ENCODE assay signal across 10 cellular contexts in the genomic region with DNA sequence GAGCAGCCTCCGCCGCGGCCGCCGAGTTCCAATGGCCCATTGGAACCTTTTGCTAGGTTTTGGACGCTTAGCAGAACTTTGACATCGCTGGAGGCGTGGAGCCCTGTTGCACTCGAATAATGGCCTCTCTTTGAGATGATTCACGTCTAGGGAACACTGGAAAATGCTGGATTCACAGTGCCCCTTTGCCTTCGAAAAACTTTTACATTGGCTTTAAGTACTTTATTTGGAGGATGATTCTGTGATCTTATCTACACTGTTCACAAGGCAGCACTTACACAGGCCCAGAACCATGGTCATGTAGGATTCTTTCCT. TPM values are rescaled to one million over a fixed set of nuclear protein-coding genes. Genes with fewer than 3 reads are reported as not detected.
DNase-seq lines count a peak whose midpoint lies in the region; ATAC-seq, FAIRE-seq and TF ChIP-seq lines count a peak whose summit lies in the region.
"Had no signal": no experiment of that assay in that cellular context is flagged by ENCODE, and none has a peak within 500 bp of the region (broad histone marks: within the 10 kb centered on the region; RNA-seq: fewer than 3 reads in every experiment).

No MANE protein-coding gene starts in this region.

- H3K9me1 ChIP-seq in K562 (ENCODE audit: control insufficient read depth, insufficient read depth, low read length): no peaks in the 10 kb centered on the region

- TF ChIP-seq EP300 in K562 (IDR thresholded peaks at IDR 0.05; ENCODE audit: low read length): no peak

- 3% methylated on average over 10 of the region's 11 CpGs for WGBS in K562 (ENCODE audit: insufficient coverage, low coverage, missing lambda C conversion rate)
- WGBS in thymus: 4% methylated on average over 11 of the region's 11 CpGs

- H2AFZ ChIP-seq in K562 (ENCODE audit: low read depth, low read length): peak overlapping the region; percentile 81

- no peak for ATAC-seq in activated CD4-positive, alpha-beta T cell treated with anti-CD3 and anti-CD28 coated beads for 36 hours
- ATAC-seq in K562 (no peak), left lung (no peak)

- peaks cover 7 to 21% of the 10 kb centered on the region in 2 experiments; a peak in 4 of 5 replicates for H3K27me3 ChIP-seq in K562 (ENCODE audit: control insufficient read depth in 2 of 2, insufficient read depth in 2 of 2, low read length in 2 of 2)
- H3K27me3 ChIP-seq in left lung: peaks cover 0 to 62% of the 10 kb centered on the region in 2 donors
- H3K27me3 ChIP-seq in thymus (ENCODE audit: control insufficient read depth, insufficient read depth): peaks cover 38% of the 10 kb centered on the region

- H3K27ac ChIP-seq in K562 (ENCODE audit: extremely low read depth, low read depth, low read length) (no peak overlapping the region), left lung (peak overlapping the region; percentile 84 to 93), thymus (ENCODE audit: low read depth) (peak overlapping the region; percentile 65)

- H3K36me3 ChIP-seq in K562 (ENCODE audit: control insufficient read depth, insufficient read depth, low read length): no peaks in the 10 kb centered on the region
- H3K36me3 ChIP-seq in left lung: no peaks in the 10 kb centered on the region
- H3K36me3 ChIP-seq in thymus (ENCODE audit: control insufficient read depth, insufficient read depth): no peaks in the 10 kb centered on the region

- POLR2A ChIA-PET in activated CD4-positive, alpha-beta T cell treated with anti-CD3 and anti-CD28 coated beads for 36 hours (lab: Charles Lee): no interaction called here
- POLR2A ChIA-PET in K562 (lab: Yijun Ruan, JAX): no interaction called here

- CTCF ChIA-PET in activated CD4-positive, alpha-beta T cell treated with anti-CD3 and anti-CD28 coated beads for 36 hours (lab: Charles Lee): no interaction called here
- CTCF ChIA-PET in K562 (lab: Yijun Ruan, JAX; ENCODE audit: low intra/inter-chr PET ratio): no interaction called here

- H3K4me2 ChIP-seq in K562 (ENCODE audit: insufficient read depth, low read length): peak overlapping the region; percentile 69

- H3K27me3 Mint-ChIP-seq in activated CD4-positive, alpha-beta T cell treated with anti-CD3 and anti-CD28 coated beads for 36 hours: peaks cover 50% of the 10 kb centered on the region

- H3K27ac Mint-ChIP-seq in activated CD4-positive, alpha-beta T cell treated with anti-CD3 and anti-CD28 coated beads for 36 hours: no peak overlapping the region

- TF ChIP-seq CTCF in K562 (IDR thresholded peaks at IDR 0.05 in 2 of 3, conservative IDR thresholded peaks at IDR 0.05 in 1 of 3; ENCODE audit: insufficient read depth in 2 of 3, low read depth in 1 of 3, low read length in 3 of 3) (no peak), left lung (IDR thresholded peaks at IDR 0.05) (no peak)

- no peaks in the 10 kb centered on the region for H3K9me3 ChIP-seq in K562 (replicated peaks; ENCODE audit: control insufficient read depth, insufficient read depth, low read depth, low read length)
- H3K9me3 ChIP-seq in left lung: no peaks in the 10 kb centered on the region
- no peaks in the 10 kb centered on the region for H3K9me3 ChIP-seq in thymus (ENCODE audit: control insufficient read depth)

- H3K36me3 Mint-ChIP-seq in activated CD4-positive, alpha-beta T cell treated with anti-CD3 and anti-CD28 coated beads for 36 hours (ENCODE audit: low read depth): no peaks in the 10 kb centered on the region

- peak overlapping the region in 1 of 2 experiments; percentile 79; a peak in 2 of 4 replicates for H3K9ac ChIP-seq in K562 (ENCODE audit: insufficient read depth in 1 of 2, low read depth in 2 of 2, low read length in 2 of 2)

- H3K4me3 ChIP-seq in K562 (peak overlapping the region; percentile 55), left lung (peak overlapping the region; percentile 53 to 60), thymus (ENCODE audit: low read length) (peak overlapping the region; percentile 44)

- FAIRE-seq in K562 (lab: Jason Lieb, UNC): peak; percentile 40

- H3K79me2 ChIP-seq in K562 (ENCODE audit: control insufficient read depth, insufficient read depth, low read length): no peaks in the 10 kb centered on the region

- peaks cover 2 to 18% of the 10 kb centered on the region in 2 experiments; a peak in 2 of 5 replicates for H3K4me1 ChIP-seq in K562 (replicated peaks in 1 of 2; ENCODE audit: control insufficient read depth in 2 of 2, insufficient read depth in 2 of 2, low read length in 2 of 2)
- H3K4me1 ChIP-seq in left lung: peaks cover 0 to 12% of the 10 kb centered on the region in 2 donors
- H3K4me1 ChIP-seq in thymus (ENCODE audit: control insufficient read depth, insufficient read depth, low read length): no peaks in the 10 kb centered on the region

- BruUV-seq in K562 (replicated peaks; lab: Mats Ljungman, UMichigan): no TSS peak

- H4K20me1 ChIP-seq in K562 (replicated peaks; ENCODE audit: control insufficient read depth, insufficient read depth, low read length): no peaks in the 10 kb centered on the region

- TF ChIP-seq POLR2A in K562 (conservative IDR thresholded peaks at IDR 0.05): no peak

- no peak for DNase-seq in activated CD4-positive, alpha-beta T cell treated with anti-CD3 and anti-CD28 coated beads for 36 hours
- no peak for DNase-seq in activated CD4-positive, alpha-beta T cell treated with anti-CD3 and anti-CD28 coated beads, Interleukin-2, amount 50 U/mL, for 48 hours
- DNase-seq in K562 (ENCODE audit: extremely low read depth in 1 of 4, low spot score in 3 of 4) (no peak), left lung (no peak), AG08395 (ENCODE audit: low spot score) (no peak), NCI-H2171 (lab: John Stamatoyannopoulos, UW) (no peak), activated T-cell treated with anti-CD3 and anti-CD28 coated beads for 4 hours (no peak)
- DNase-seq: activated CD8-positive, alpha-beta memory T cell treated with anti-CD3 and anti-CD28 coated beads, Interleukin-2, amount 50 U/mL, for 4 hours; stimulated activated CD4-positive, alpha-beta T cell treated with anti-CD3 and anti-CD28 coated beads, Interleukin-4, amount 100 ng/mL, for 24 hours had no signal

- H3K9me3 Mint-ChIP-seq in activated CD4-positive, alpha-beta T cell treated with anti-CD3 and anti-CD28 coated beads for 36 hours (ENCODE audit: low read depth): no peaks in the 10 kb centered on the region

- in situ Hi-C loops in K562 (cut with MboI): no loop called here

- TF ChIP-seq RAD21 in K562 (CRISPR knock-in tag; conservative IDR thresholded peaks at IDR 0.05 in 1 of 2, IDR thresholded peaks at IDR 0.05 in 1 of 2): no peak

- H3K4me3 Mint-ChIP-seq in activated CD4-positive, alpha-beta T cell treated with anti-CD3 and anti-CD28 coated beads for 36 hours: peak overlapping the region; percentile 39

- intact Hi-C loops in activated CD4-positive, alpha-beta T cell treated with anti-CD3 and anti-CD28 coated beads for 36 hours (cut with DNase I, micrococcal nuclease): loop anchor here (5.0 kb wide), 1 partner anchor 55 kb away; no protein-coding TSS in a partner anchor
- intact Hi-C loops in K562 (cut with micrococcal nuclease): loop anchor here (10.0 kb wide), 1 partner anchor 578 kb away; no protein-coding TSS in a partner anchor
- intact Hi-C loops in left lung (cut with DNase I): no loop called here

- peaks cover 9% of the 10 kb centered on the region for H3K4me1 Mint-ChIP-seq in activated CD4-positive, alpha-beta T cell treated with anti-CD3 and anti-CD28 coated beads for 36 hours

RNA-seq across cellular contexts. Expression of a gene that starts 0.5 kb away (rescaled TPM):
- not detected for total RNA-seq in activated CD4-positive, alpha-beta T cell treated with anti-CD3 and anti-CD28 coated beads for 36 hours
- total RNA-seq in K562 (2011; cell fraction: chromatin; rRNA removed; ENCODE audit: low replicate concordance): 1.1 and 2.8 TPM in 2 replicates
- total RNA-seq in K562 (2011; cell fraction: nucleolus; rRNA removed): 2.6 and 3.0 TPM in 2 replicates
- total RNA-seq in K562 (2011; cell fraction: nucleoplasm; rRNA removed): 3.2 and 3.3 TPM in 2 replicates
- total RNA-seq in K562 (2014; rRNA removed) (2.9 and 3.1 TPM in 2 replicates), K562 (2014; rRNA removed; fragmentation: Illumina TruSeq; extraction: Trizol) (3.8 and 4.1 TPM in 2 replicates), K562 (2015; rRNA removed; fragmentation: Illumina TruSeq; extraction: Trizol) (2.8 and 3.4 TPM in 2 replicates), K562 (2021) (2.5 and 3.4 TPM in 2 replicates), left lung (10 to 100 TPM; 40.1 to 46.8 TPM)
- polyA plus RNA-seq in K562 (2011; rRNA removed) (2.7 and 3.7 TPM in 2 replicates), K562 (2014; fragmentation: Illumina TruSeq; extraction: Trizol) (3.5 and 4.4 TPM in 2 replicates), K562 (2014; fragmentation: Nextera tagmentation; extraction: Ambion mirVana) (1 to 10 TPM; 1.3 to 2.8 TPM), K562 (2014; rRNA removed) (3.7 and 4.5 TPM in 2 replicates), thymus (17.8 TPM)
- polyA plus RNA-seq in K562 (2011; cell fraction: cytosol; rRNA removed): 2.2 and 5.0 TPM in 2 replicates
- polyA plus RNA-seq in K562 (2011; cell fraction: nucleus; rRNA removed): 0.80 and 2.0 TPM in 2 replicates
- polyA plus RNA-seq in K562 (2012): 5.6 and 15.7 TPM in 2 replicates
- 4.6 and 7.5 TPM in 2 replicates for polyA minus RNA-seq in K562 (2011; rRNA and poly(A)+ RNA removed)
- polyA minus RNA-seq in K562 (2011; cell fraction: cytosol; rRNA and poly(A)+ RNA removed): 1.6 TPM in 2 replicates
- polyA minus RNA-seq in K562 (2011; cell fraction: nucleus; rRNA and poly(A)+ RNA removed): 0.67 and 1.2 TPM in 2 replicates

RNA-seq across cellular contexts. Expression of a gene that starts 52.0 kb away (rescaled TPM):
- not detected for total RNA-seq in activated CD4-positive, alpha-beta T cell treated with anti-CD3 and anti-CD28 coated beads for 36 hours
- not detected in 2 replicates for total RNA-seq in K562 (2011; cell fraction: chromatin; rRNA removed; ENCODE audit: low replicate concordance)
- not detected in 2 replicates for total RNA-seq in K562 (2011; cell fraction: nucleolus; rRNA removed)
- not detected in 2 replicates for total RNA-seq in K562 (2011; cell fraction: nucleoplasm; rRNA removed)
- 0.05 TPM in 1 of 2 replicates, not detected in the other for total RNA-seq in K562 (2014; rRNA removed)
- total RNA-seq in K562 (2014; rRNA removed; fragmentation: Illumina TruSeq; extraction: Trizol): not detected in 2 replicates
- not detected in 2 replicates for total RNA-seq in K562 (2015; rRNA removed; fragmentation: Illumina TruSeq; extraction: Trizol)
- total RNA-seq in K562 (2021): not detected in 2 replicates
- polyA plus RNA-seq in K562 (2011; rRNA removed): not detected in 2 replicates
- polyA plus RNA-seq in K562 (2011; cell fraction: cytosol; rRNA removed): not detected in 2 replicates
- polyA plus RNA-seq in K562 (2011; cell fraction: nucleus; rRNA removed): 0.01 TPM in 1 of 2 replicates, not detected in the other
- polyA plus RNA-seq in K562 (2012): 0.03 TPM in 1 of 2 replicates, not detected in the other
- polyA plus RNA-seq in K562 (2014; fragmentation: Illumina TruSeq; extraction: Trizol): 0.07 TPM in 1 of 2 replicates, not detected in the other
- polyA plus RNA-seq in K562 (2014; fragmentation: Nextera tagmentation; extraction: Ambion mirVana): under 1 TPM in 1 of 2 experiments, not detected in 1; 0.01 TPM
- polyA plus RNA-seq in K562 (2014; rRNA removed): 0.01 TPM in 1 of 2 replicates, not detected in the other
- polyA minus RNA-seq in K562 (2011; rRNA and poly(A)+ RNA removed): not detected in 2 replicates
- not detected in 2 replicates for polyA minus RNA-seq in K562 (2011; cell fraction: cytosol; rRNA and poly(A)+ RNA removed)
- not detected in 2 replicates for polyA minus RNA-seq in K562 (2011; cell fraction: nucleus; rRNA and poly(A)+ RNA removed)
- total RNA-seq in left lung: 1 to 10 TPM; 7.9 to 9.8 TPM
- polyA plus RNA-seq in thymus: 0.50 TPM

Comparison
In these comparisons a context has a peak if more than half of its experiments do, and no peak if none do; other contexts are left out.
1. RNA of a gene that starts 0.5 kb away (total RNA-seq): 40.1 to 46.8 TPM in left lung; 1.1 to 4.1 TPM in K562 and not detected in activated CD4-positive, alpha-beta T cell treated with anti-CD3 and anti-CD28 coated beads for 36 hours; every median in the first group is over 4 times any median in the second.
2. RNA of a gene that starts 52.0 kb away (total RNA-seq): 7.9 to 9.8 TPM in left lung; not detected in activated CD4-positive, alpha-beta T cell treated with anti-CD3 and anti-CD28 coated beads for 36 hours and 0.05 TPM in K562; every median in the first group is over 4 times any median in the second.
3. intact Hi-C loops: an anchor here in activated CD4-positive, alpha-beta T cell treated with anti-CD3 and anti-CD28 coated beads for 36 hours (5.0 kb wide) and K562 (10.0 kb wide); none called in left lung.
4. Peak in every context shown above with its lines, with median percentiles within 50 percentile points of each other: H3K4me3 ChIP-seq.